In the genomic region with DNA sequence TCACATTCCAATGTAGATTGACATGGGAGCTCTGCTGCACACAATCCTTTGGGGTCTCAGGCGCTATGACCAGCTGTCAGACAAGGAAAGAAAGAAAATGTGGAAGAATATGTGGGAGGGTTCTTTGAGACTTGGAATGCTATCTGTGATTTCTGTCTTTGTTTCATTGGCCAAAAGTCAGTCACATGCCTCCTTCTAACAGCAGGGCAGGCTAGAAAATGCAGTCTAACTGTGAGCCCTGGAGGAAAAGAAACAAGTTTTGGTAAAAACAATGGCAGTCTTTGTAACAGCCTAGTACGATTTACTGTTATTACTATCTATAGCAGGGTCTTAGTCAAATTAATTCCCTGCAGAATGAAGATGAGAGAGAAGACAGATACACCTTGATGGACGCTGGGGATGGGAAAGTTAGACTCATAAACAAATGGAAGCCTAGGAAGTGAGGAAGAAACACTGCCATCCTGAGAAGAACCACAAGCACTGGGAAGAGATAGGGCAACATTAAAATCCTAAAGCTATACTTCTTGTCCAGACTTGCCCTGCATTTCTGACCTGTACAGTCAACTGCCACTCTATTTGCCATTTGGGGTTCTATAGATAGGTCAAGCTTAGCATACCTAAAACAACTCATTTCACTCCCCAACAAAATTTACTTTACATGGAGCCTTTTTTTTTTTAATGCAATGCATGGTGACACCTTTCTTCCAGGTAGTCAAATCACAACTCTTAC, we compare ENCODE assay signal across 23 cellular contexts.
A peak's percentile ranks its signal among the peaks of the same experiment; 100 is the strongest.
DNase-seq lines count a peak whose midpoint lies in the region; TF ChIP-seq lines count a peak whose summit lies in the region.
"Had no signal": no experiment of that assay in that cellular context is flagged by ENCODE, and none has a peak within 500 bp of the region (broad histone marks: within the 10 kb centered on the region; RNA-seq: fewer than 3 reads in every experiment).

No MANE protein-coding gene starts in this region.

- H3K27ac Mint-ChIP-seq in MCF 10A (ENCODE audit: low read depth, unreplicated experiment), result no peak overlapping the region
- H3K27ac Mint-ChIP-seq: CD14-positive monocyte; CD8-positive, alpha-beta memory T cell had no signal

- no peaks in the 10 kb centered on the region for H3K9me3 ChIP-seq in breast epithelium
- H3K9me3 ChIP-seq: BE2C had no signal

- H3K4me2 ChIP-seq in mesendoderm (ENCODE audit: low read length), result no peak overlapping the region
- H3K4me2 ChIP-seq: PC-9 had no signal

- no peak for TF ChIP-seq POLR2A in breast epithelium (IDR thresholded peaks at IDR 0.05)

- H2BK5ac ChIP-seq in mesendoderm (ENCODE audit: low read length), result no peak overlapping the region

- H3K56ac ChIP-seq in mesendoderm (ENCODE audit: low read length), result no peak overlapping the region

- H3K4me1 Mint-ChIP-seq in MCF 10A (ENCODE audit: insufficient read depth, unreplicated experiment), result no peaks in the 10 kb centered on the region
- H3K4me1 Mint-ChIP-seq: CD14-positive monocyte; CD8-positive, alpha-beta memory T cell had no signal

- H3K36me3 Mint-ChIP-seq in MCF 10A (ENCODE audit: insufficient read depth, unreplicated experiment), result no peaks in the 10 kb centered on the region
- H3K36me3 Mint-ChIP-seq: CD14-positive monocyte; CD8-positive, alpha-beta memory T cell had no signal

- H3K9ac ChIP-seq in mesendoderm (ENCODE audit: low read length), result no peak overlapping the region

- no peak overlapping the region for H3K18ac ChIP-seq in mesendoderm (ENCODE audit: low read length)

- DNase-seq in MCF 10A (ENCODE audit: unreplicated experiment) (peak; percentile 18), breast epithelium (ENCODE audit: low spot score in 2 of 2) (no peak), epithelial cell of prostate (ENCODE audit: low read depth, low spot score) (no peak), mesendoderm (peak; percentile 5), NCI-H510A (lab: John Stamatoyannopoulos, UW) (no peak), kidney glomerular epithelial cell (lab: John Stamatoyannopoulos, UW) (no peak)
- DNase-seq in stimulated activated CD8-positive, alpha-beta memory T cell treated with anti-CD3 and anti-CD28 coated beads, Interleukin-4, amount 100 ng/mL, for 48 hours, result no peak
- DNase-seq: BE2C; Calu3; CD8-positive, alpha-beta memory T cell; DMS79 treated with DMSO at 0.1 percent for 48 hours; HCEC 1CT; Karpas-422; NCI-H1092 treated with DMSO at 0.1 percent for 48 hours; NCI-H1436; NCI-H2029; NCI-H446; NCI-H526; NK-92 treated with Interleukin-12 subunit alpha and Interleukin-12 subunit beta, amount 100 ng/mL, for 24 hours; PC-9; SHP77 had no signal

- CTCF ChIA-PET in MCF 10A (lab: Yijun Ruan, JAX), result interaction anchor here (0.6 to 1.1 kb wide), 5 partner anchors 67 to 1598 kb away, joined by 3 to 4 read pairs (median 3); no protein-coding TSS in a partner anchor

- H3K4me1 ChIP-seq in breast epithelium (no peaks in the 10 kb centered on the region), mesendoderm (ENCODE audit: control insufficient read depth, low read depth, low read length) (no peaks in the 10 kb centered on the region)

- no CpG with 5 or more reads among the region's 3 CpGs for WGBS in mesendoderm (ENCODE audit: extremely low coverage, insufficient coverage, low lambda C conversion rate)

- H4K8ac ChIP-seq in mesendoderm (ENCODE audit: low read depth, low read length), result peak overlapping the region; percentile 56

- no peak overlapping the region for H2BK120ac ChIP-seq in mesendoderm (ENCODE audit: low read depth, low read length)

- no peak overlapping the region for H2BK15ac ChIP-seq in mesendoderm (replicated peaks; ENCODE audit: low read depth)

- H4K5ac ChIP-seq in mesendoderm (ENCODE audit: low read length), result no peak overlapping the region

- TF ChIP-seq CTCF in MCF 10A (IDR thresholded peaks at IDR 0.05; ENCODE audit: unreplicated experiment) (no peak), breast epithelium (IDR thresholded peaks at IDR 0.05) (no peak)

- H3K4me3 Mint-ChIP-seq in MCF 10A (ENCODE audit: unreplicated experiment), result no peak overlapping the region
- H3K4me3 Mint-ChIP-seq: CD14-positive monocyte; CD8-positive, alpha-beta memory T cell had no signal

- no peak overlapping the region for H3K23ac ChIP-seq in mesendoderm (ENCODE audit: low read length)

- H3K27ac ChIP-seq in breast epithelium (no peak overlapping the region), epithelial cell of prostate (peak overlapping the region; percentile 52), mesendoderm (ENCODE audit: low read depth, low read length) (no peak overlapping the region)
- H3K27ac ChIP-seq: 22Rv1, PC-9 had no signal

- BruUV-seq in MCF 10A (replicated peaks; lab: Mats Ljungman, UMichigan), result no TSS peak

- H3K36me3 ChIP-seq in breast epithelium (no peaks in the 10 kb centered on the region), mesendoderm (ENCODE audit: control insufficient read depth, insufficient read depth, low read length) (no peaks in the 10 kb centered on the region)
- H3K36me3 ChIP-seq: BE2C had no signal

- no peaks in the 10 kb centered on the region for H3K79me2 ChIP-seq in mesendoderm (ENCODE audit: control insufficient read depth, insufficient read depth, low read length)

- POLR2A ChIA-PET in MCF 10A (lab: Yijun Ruan, JAX), result interaction anchor here (0.7 to 1.7 kb wide), 2 partner anchors 13 to 780 kb away, joined by 3 to 4 read pairs; no protein-coding TSS in a partner anchor

- H3K9me3 Mint-ChIP-seq in MCF 10A (ENCODE audit: unreplicated experiment), result no peaks in the 10 kb centered on the region

- no peak overlapping the region for H3K4ac ChIP-seq in mesendoderm (ENCODE audit: low read depth, low read length)

- H2AK5ac ChIP-seq in mesendoderm (ENCODE audit: low read length), result no peak overlapping the region

- H3K79me1 ChIP-seq in mesendoderm (ENCODE audit: low read length), result no peaks in the 10 kb centered on the region

- no peak overlapping the region for H3K4me3 ChIP-seq in breast epithelium
- no peak overlapping the region for H3K4me3 ChIP-seq in mesendoderm (ENCODE audit: low read length)
- H3K4me3 ChIP-seq: PC-9 had no signal

- H3K27me3 Mint-ChIP-seq in MCF 10A (ENCODE audit: insufficient read depth, unreplicated experiment), result no peaks in the 10 kb centered on the region
- H3K27me3 Mint-ChIP-seq: CD8-positive, alpha-beta memory T cell had no signal

- H3K27me3 ChIP-seq in breast epithelium, result no peaks in the 10 kb centered on the region
- H3K27me3 ChIP-seq in mesendoderm (ENCODE audit: insufficient read depth, low read length, poor library complexity), result no peaks in the 10 kb centered on the region
- H3K27me3 ChIP-seq: BE2C had no signal

- intact Hi-C loops in MCF 10A (cut with micrococcal nuclease) (no loop called here), breast epithelium (cut with DNase I; ENCODE audit: low total_unique reads) (no loop called here)

Comparison
In these comparisons a context has a peak if more than half of its experiments do, and no peak if none do; other contexts are left out.
1. DNase-seq: peak in MCF 10A (single experiment) and mesendoderm (single experiment); none in breast epithelium (0 of 2), epithelial cell of prostate (single experiment), NCI-H510A (single experiment), stimulated activated CD8-positive, alpha-beta memory T cell treated with anti-CD3 and anti-CD28 coated beads, Interleukin-4, amount 100 ng/mL, for 48 hours (single experiment) and kidney glomerular epithelial cell (single experiment).